ENCODE assay signal across 29 cellular contexts in the genomic region with DNA sequence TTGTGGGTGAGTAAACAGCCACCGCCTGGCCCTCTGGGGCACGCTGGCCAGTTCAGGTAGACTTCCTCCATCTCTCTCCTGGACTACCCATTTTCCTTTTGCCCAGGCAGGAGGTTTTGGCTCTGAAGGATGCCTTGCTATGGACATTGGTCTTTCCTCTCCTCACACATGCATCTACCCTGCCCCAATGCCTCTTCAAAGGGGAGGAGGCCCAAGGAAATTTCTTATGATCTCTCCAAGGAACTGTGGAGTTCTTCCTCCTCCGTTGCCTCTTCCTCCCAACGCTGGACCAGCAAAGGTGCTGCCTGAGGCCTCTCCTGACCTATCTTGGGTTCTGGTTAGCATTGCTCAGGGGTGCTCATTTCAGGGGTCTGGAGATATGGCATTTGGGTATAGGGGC.
"Had no signal": no experiment of that assay in that cellular context is flagged by ENCODE, and none has a peak within 500 bp of the region (broad histone marks: within the 10 kb centered on the region; RNA-seq: fewer than 3 reads in every experiment).

No MANE protein-coding gene starts in this region.

- H3K9me3 ChIP-seq: heart left ventricle, left lung, lower lobe of right lung, neutrophil, ovary had no signal

- H3K36me3 Mint-ChIP-seq: natural killer cell, neural progenitor cell, type B pancreatic cell had no signal

- H3K9me3 Mint-ChIP-seq: mesothelial cell of epicardium; naive B cell; natural killer cell; nephron progenitor cell; neural progenitor cell; stimulated activated naive CD8-positive, alpha-beta T cell treated with anti-CD3 and anti-CD28 coated beads, Interleukin-15, amount 100 ng/mL, for 72 hours; type B pancreatic cell had no signal

- H3K4me3 Mint-ChIP-seq: mesothelial cell of epicardium; naive B cell; natural killer cell; nephron progenitor cell; neural progenitor cell; stimulated activated naive CD8-positive, alpha-beta T cell treated with anti-CD3 and anti-CD28 coated beads, Interleukin-15, amount 100 ng/mL, for 72 hours; type B pancreatic cell had no signal

- ATAC-seq: heart left ventricle; left cardiac atrium; left lung; natural killer cell; sciatic nerve; stimulated activated naive CD8-positive, alpha-beta T cell treated with anti-CD3 and anti-CD28 coated beads, Interleukin-15, amount 100 ng/mL, for 72 hours had no signal

- H3K27ac Mint-ChIP-seq: mesothelial cell of epicardium, naive B cell, natural killer cell, nephron progenitor cell, neural progenitor cell, progenitor cell of endocrine pancreas, type B pancreatic cell had no signal

- H3K4me1 ChIP-seq: heart left ventricle, left lung, lower lobe of right lung, neural progenitor cell had no signal

- DNase-seq: glutamatergic neuron; heart left ventricle; kidney glomerular epithelial cell; left cardiac atrium; left lung; lower lobe of right lung; mesendoderm; naive B cell; natural killer cell; nephron progenitor cell; occipital lobe; ovary; right cardiac atrium; stimulated activated CD4-positive, alpha-beta T cell treated with anti-CD3 and anti-CD28 coated beads, Interleukin-12 subunit alpha, Interleukin-12 subunit beta, amount 100 ng/mL, for 4 hours; stimulated activated CD4-positive, alpha-beta T cell treated with anti-CD3 and anti-CD28 coated beads, Interleukin-15, amount 100 ng/mL, for 24 hours; stimulated activated CD4-positive, alpha-beta T cell treated with anti-CD3 and anti-CD28 coated beads, Interleukin-2, amount 100 ng/mL, for 24 hours; stimulated activated CD4-positive, alpha-beta T cell treated with anti-CD3 and anti-CD28 coated beads, Interleukin-4, amount 100 ng/mL, for 1 hour; stimulated activated naive CD4-positive, alpha-beta T cell treated with Interleukin-2 at 50 U/mL for 16 hours; stimulated activated naive CD8-positive, alpha-beta T cell treated with anti-CD3 and anti-CD28 coated beads, Interleukin-15, amount 100 ng/mL, for 72 hours; substantia nigra had no signal

- H3K27ac ChIP-seq: heart left ventricle, hepatocyte, left lung, lower lobe of right lung, neural progenitor cell, neutrophil, ovary, skin epidermis, tibial nerve had no signal

- H3K27me3 ChIP-seq: heart left ventricle, hepatocyte, left lung, neural progenitor cell, ovary, tibial nerve had no signal

- H3K27me3 Mint-ChIP-seq: stimulated activated naive CD8-positive, alpha-beta T cell treated with anti-CD3 and anti-CD28 coated beads, Interleukin-15, amount 100 ng/mL, for 72 hours had no signal

- H3K4me3 ChIP-seq: heart left ventricle, hepatocyte, left lung, lower lobe of right lung, neural progenitor cell, ovary, skin epidermis, tibial nerve had no signal

- H3K36me3 ChIP-seq: heart left ventricle, left lung, lower lobe of right lung, neural progenitor cell, neutrophil, ovary had no signal

- H3K4me1 Mint-ChIP-seq: naive B cell; natural killer cell; nephron progenitor cell; neural progenitor cell; stimulated activated naive CD8-positive, alpha-beta T cell treated with anti-CD3 and anti-CD28 coated beads, Interleukin-15, amount 100 ng/mL, for 72 hours had no signal
